8 cellular contexts compared by ENCODE assay signal in the genomic region with DNA sequence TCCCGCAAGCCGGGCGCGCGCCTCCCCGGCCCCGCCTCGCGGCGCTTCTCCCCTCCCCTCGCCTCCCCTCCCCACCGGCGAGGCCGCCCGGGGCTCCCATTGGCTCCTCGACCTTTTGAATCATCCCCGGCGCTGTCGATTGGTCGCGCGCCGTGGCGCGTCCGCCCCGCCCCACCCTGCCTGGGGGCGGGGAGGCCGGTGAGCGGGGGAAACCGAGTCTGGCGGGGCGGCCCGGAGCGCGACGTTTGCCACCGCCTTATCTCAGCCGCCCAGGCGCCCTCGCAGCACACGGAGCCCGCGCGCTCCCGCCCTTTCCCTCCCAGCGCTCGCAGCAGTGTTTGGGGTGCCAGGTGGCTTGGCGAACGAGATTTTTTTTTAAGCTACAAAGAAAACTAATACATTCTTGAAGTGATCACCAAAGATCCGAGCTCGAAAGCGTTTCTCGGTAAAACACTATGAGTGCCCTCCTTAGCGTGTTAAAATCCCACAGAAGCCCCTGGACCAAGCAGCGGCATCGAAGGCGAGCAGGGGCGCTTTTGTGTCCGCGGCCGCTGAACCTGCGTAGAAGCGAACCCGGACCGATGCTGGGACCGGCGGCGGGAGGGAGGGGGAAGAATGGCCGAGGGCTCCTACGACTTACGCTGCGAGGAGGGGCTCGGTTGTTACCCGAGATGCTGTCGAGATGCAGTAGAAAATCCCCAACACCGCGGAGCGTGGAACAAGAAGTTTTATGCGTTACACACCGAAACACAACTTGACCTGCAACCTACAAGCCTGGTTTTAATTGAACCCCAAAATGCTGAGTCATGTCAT. TPM values are rescaled to one million over a fixed set of nuclear protein-coding genes. Genes with fewer than 3 reads are reported as not detected.
A peak's percentile ranks its signal among the peaks of the same experiment; 100 is the strongest.
DNase-seq lines count a peak whose midpoint lies in the region; ATAC-seq and TF ChIP-seq lines count a peak whose summit lies in the region.

No MANE protein-coding gene starts in this region.

- DNase-seq in GF-D8 (lab: John Stamatoyannopoulos, UW) (peak; percentile 78), HCEC 1CT (peak; percentile 91), MM.1S (peak; percentile 97), SK-MEL-5 (ENCODE audit: low read depth, low spot score) (peak; percentile 91), occipital lobe (lab: John Stamatoyannopoulos, UW) (peak; percentile 96), suprapubic skin (ENCODE audit: low spot score in 2 of 2) (peak; percentile 93 to 95)
- peak; percentile 93 for DNase-seq in activated naive CD4-positive, alpha-beta T cell treated with anti-CD3 and anti-CD28 coated beads, Interleukin-2, amount 10 ng/mL, durations not matched to agents 7 days and 5 days

- H3K27ac ChIP-seq in MM.1S (ENCODE audit: low read length) (peak overlapping the region; percentile 92), gastroesophageal sphincter (peak overlapping the region; percentile 96 to 99 (median 98)), suprapubic skin (peak overlapping the region; percentile 86)

- H3K9me2 ChIP-seq in MM.1S (replicated peaks; ENCODE audit: insufficient read depth, low read length): no peaks in the 10 kb centered on the region

- H3K4me3 Mint-ChIP-seq in activated naive CD4-positive, alpha-beta T cell treated with anti-CD3 and anti-CD28 coated beads, Interleukin-2, amount 10 ng/mL, durations not matched to agents 7 days and 5 days: peak overlapping the region; percentile 89

- H3K79me2 ChIP-seq in MM.1S (ENCODE audit: low read length): peaks cover 46% of the 10 kb centered on the region

- H3K27ac Mint-ChIP-seq in activated naive CD4-positive, alpha-beta T cell treated with anti-CD3 and anti-CD28 coated beads, Interleukin-2, amount 10 ng/mL, durations not matched to agents 7 days and 5 days: peak overlapping the region; percentile 94

- H3K27me3 Mint-ChIP-seq in activated naive CD4-positive, alpha-beta T cell treated with anti-CD3 and anti-CD28 coated beads, Interleukin-2, amount 10 ng/mL, durations not matched to agents 7 days and 5 days: peaks cover 8% of the 10 kb centered on the region

- H3K36me3 ChIP-seq in MM.1S (replicated peaks; ENCODE audit: insufficient read depth, low read length) (no peaks in the 10 kb centered on the region; the same call in 1 of the 2 replicates), gastroesophageal sphincter (no peaks in the 10 kb centered on the region), suprapubic skin (no peaks in the 10 kb centered on the region)

- TF ChIP-seq CTCF in MM.1S (IDR thresholded peaks at IDR 0.05; ENCODE audit: low read length): no peak
- no peak for TF ChIP-seq CTCF in gastroesophageal sphincter (IDR thresholded peaks at IDR 0.05)
- no peak for TF ChIP-seq CTCF in suprapubic skin (IDR thresholded peaks at IDR 0.05)

- peaks cover 15% of the 10 kb centered on the region for H3K36me3 Mint-ChIP-seq in activated naive CD4-positive, alpha-beta T cell treated with anti-CD3 and anti-CD28 coated beads, Interleukin-2, amount 10 ng/mL, durations not matched to agents 7 days and 5 days

- peak; percentile 97 for ATAC-seq in gastroesophageal sphincter

- peaks cover 30% of the 10 kb centered on the region for H4K20me1 ChIP-seq in MM.1S (ENCODE audit: insufficient read depth, low read length)

- H2AFZ ChIP-seq in MM.1S (ENCODE audit: low read length): peak overlapping the region; percentile 90

- no peak for TF ChIP-seq EP300 in gastroesophageal sphincter (IDR thresholded peaks at IDR 0.05)
- no peak for TF ChIP-seq EP300 in suprapubic skin (IDR thresholded peaks at IDR 0.05)

- H3K9ac ChIP-seq in MM.1S (ENCODE audit: low read length): peak overlapping the region; percentile 90

- H3K4me2 ChIP-seq in MM.1S (ENCODE audit: low read depth, low read length): peak overlapping the region; percentile 66

- peaks cover 7% of the 10 kb centered on the region for H3K9me3 Mint-ChIP-seq in activated naive CD4-positive, alpha-beta T cell treated with anti-CD3 and anti-CD28 coated beads, Interleukin-2, amount 10 ng/mL, durations not matched to agents 7 days and 5 days

- H3K4me1 Mint-ChIP-seq in activated naive CD4-positive, alpha-beta T cell treated with anti-CD3 and anti-CD28 coated beads, Interleukin-2, amount 10 ng/mL, durations not matched to agents 7 days and 5 days: peaks cover 49% of the 10 kb centered on the region

- peaks cover 23% of the 10 kb centered on the region for H3F3A ChIP-seq in MM.1S (ENCODE audit: insufficient read depth, low read length)

- TF ChIP-seq POLR2A in gastroesophageal sphincter (IDR thresholded peaks at IDR 0.05) (peak in 1 of 2 donors; percentile 71), suprapubic skin (IDR thresholded peaks at IDR 0.05) (no peak)

- H3K9me3 ChIP-seq in MM.1S (replicated peaks; ENCODE audit: insufficient read depth, low read length) (no peaks in the 10 kb centered on the region), gastroesophageal sphincter (no peaks in the 10 kb centered on the region), suprapubic skin (no peaks in the 10 kb centered on the region)

- in situ Hi-C loops in SK-MEL-5 (cut with HindIII; ENCODE audit: low pct_unique_long_range_greater_than_20kb, low sequenced_read_pairs): no loop called here

- WGBS in gastroesophageal sphincter (ENCODE audit: low coverage in 1 of 2), 2 donors: 0% methylated on average over 6 to 16 of the region's 81 CpGs
- WGBS in suprapubic skin: under 1% methylated on average over 51 of the region's 81 CpGs

- peaks cover 27% of the 10 kb centered on the region for H3K4me1 ChIP-seq in MM.1S (ENCODE audit: low read length)
- peaks cover 8 to 48% (median 20%) of the 10 kb centered on the region in 3 donors for H3K4me1 ChIP-seq in gastroesophageal sphincter
- H3K4me1 ChIP-seq in suprapubic skin: peaks cover 37% of the 10 kb centered on the region

- H3K4me3 ChIP-seq in MM.1S (ENCODE audit: low read length): peak overlapping the region; percentile 98
- H3K4me3 ChIP-seq in gastroesophageal sphincter: peak overlapping the region; percentile 90 to 99
- H3K4me3 ChIP-seq in suprapubic skin: peak overlapping the region; percentile 86

- CTCF ChIA-PET in activated naive CD4-positive, alpha-beta T cell treated with anti-CD3 and anti-CD28 coated beads, Interleukin-2, amount 10 ng/mL, durations not matched to agents 7 days and 5 days (lab: Charles Lee): interaction anchor here (0.6 to 4.9 kb wide), 5 partner anchors 13 to 933 kb away, joined by 3 to 18 read pairs (median 4); no protein-coding TSS in a partner anchor

- no peaks in the 10 kb centered on the region for H3K27me3 ChIP-seq in MM.1S (replicated peaks; ENCODE audit: insufficient read depth, low read length)
- no peaks in the 10 kb centered on the region for H3K27me3 ChIP-seq in gastroesophageal sphincter
- H3K27me3 ChIP-seq in suprapubic skin: no peaks in the 10 kb centered on the region

RNA-seq across cellular contexts. Expression of a gene that starts 0.4 kb away (rescaled TPM):
- 44.0 and 58.6 TPM in 2 replicates for total RNA-seq in SK-MEL-5 (2014; rRNA removed; shearing (Covaris generic))
- 46.7 and 59.5 TPM in 2 replicates for polyA plus RNA-seq in SK-MEL-5 (2015; cell fraction: cytosol; rRNA removed)
- polyA plus RNA-seq in SK-MEL-5 (2015; cell fraction: nucleus; rRNA removed): 63.5 and 64.5 TPM in 2 replicates
- total RNA-seq in gastroesophageal sphincter (100 to 1,000 TPM in 1 of 4 donors, 10 to 100 TPM in 3; 78.2 to 139 (median 92.8) TPM), occipital lobe (71.6 TPM), suprapubic skin (10 to 100 TPM; 18.5 to 57.2 (median 29.8) TPM)

Comparison
In these comparisons a context has a peak if more than half of its experiments do, and no peak if none do; other contexts are left out.
1. Peak in every context shown above with its lines: DNase-seq, ATAC-seq, H3K4me3 ChIP-seq and H3K27ac ChIP-seq.